In the genomic region with DNA sequence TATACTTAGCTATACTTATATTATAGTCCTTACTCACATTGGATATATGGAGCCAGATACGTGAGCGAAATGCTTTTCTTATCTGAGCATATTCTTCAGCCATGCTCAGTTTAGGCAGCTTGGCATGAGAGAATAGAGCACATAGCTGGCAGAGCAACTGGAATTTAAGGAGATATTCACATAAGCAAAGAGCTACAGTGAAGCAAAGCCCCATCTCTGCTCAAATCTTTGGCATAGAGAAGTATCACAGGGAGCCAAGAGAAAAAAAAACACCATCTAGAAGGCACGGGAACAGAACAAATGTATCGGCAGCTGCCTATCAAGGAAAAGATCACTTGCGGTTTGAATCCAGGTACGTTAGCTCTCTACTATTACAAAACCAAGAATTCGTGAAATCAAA, we compare ENCODE assay signal across 24 cellular contexts.
"Had no signal": no experiment of that assay in that cellular context is flagged by ENCODE, and none has a peak within 500 bp of the region (broad histone marks: within the 10 kb centered on the region; RNA-seq: fewer than 3 reads in every experiment).

No MANE protein-coding gene starts in this region.

- H3K4me3 Mint-ChIP-seq: mesothelial cell of epicardium; naive B cell; natural killer cell; nephron progenitor cell; neural progenitor cell; stimulated activated effector memory CD8-positive, alpha-beta T cell treated with anti-CD3 and anti-CD28 coated beads, Interleukin-12 subunit alpha, Interleukin-12 subunit beta, amount 100 ng/mL, for 72 hours; stimulated activated naive CD8-positive, alpha-beta T cell treated with anti-CD3 and anti-CD28 coated beads, Interleukin-15, Interleukin-2, amounts not matched to agents 100 ng/mL and 50 ng/mL, for 24 hours had no signal

- H3K79me2 ChIP-seq: parathyroid adenoma had no signal

- H3K9me3 ChIP-seq: left ventricle myocardium inferior, neutrophil, right atrium auricular region, right lobe of liver, spleen, suprapubic skin, thoracic aorta, tibial artery, upper lobe of right lung had no signal

- H3K36me3 Mint-ChIP-seq: mesothelial cell of epicardium; naive B cell; natural killer cell; neural progenitor cell; stimulated activated effector memory CD8-positive, alpha-beta T cell treated with anti-CD3 and anti-CD28 coated beads, Interleukin-12 subunit alpha, Interleukin-12 subunit beta, amount 100 ng/mL, for 72 hours had no signal

- H3K27ac ChIP-seq: left ventricle myocardium inferior, neural progenitor cell, neutrophil, parathyroid adenoma, right atrium auricular region, right lobe of liver, skin epidermis, spleen, suprapubic skin, thoracic aorta, tibial artery, upper lobe of right lung had no signal

- H3K4me3 ChIP-seq: left ventricle myocardium inferior, lung, neural progenitor cell, right atrium auricular region, right lobe of liver, skin epidermis, spleen, suprapubic skin, thoracic aorta, tibial artery, upper lobe of right lung had no signal

- DNase-seq: hippocampal formation; left ventricle myocardium inferior; naive B cell; natural killer cell; nephron progenitor cell; occipital lobe; right lobe of liver; spleen; stimulated activated CD4-positive, alpha-beta T cell treated with anti-CD3 and anti-CD28 coated beads, Interleukin-4, amount 100 ng/mL, for 24 hours; stimulated activated naive CD4-positive, alpha-beta T cell; tibial artery; trophoblast cell; upper lobe of right lung had no signal

- H3K27me3 ChIP-seq: neural progenitor cell, neutrophil, right atrium auricular region, right lobe of liver, spleen, suprapubic skin, tibial artery, upper lobe of right lung had no signal

- H3K36me3 ChIP-seq: left ventricle myocardium inferior, neural progenitor cell, neutrophil, right atrium auricular region, right lobe of liver, spleen, suprapubic skin, thoracic aorta, tibial artery, upper lobe of right lung had no signal

- H3K27me3 Mint-ChIP-seq: naive B cell; stimulated activated naive CD8-positive, alpha-beta T cell treated with anti-CD3 and anti-CD28 coated beads, Interleukin-15, Interleukin-2, amounts not matched to agents 100 ng/mL and 50 ng/mL, for 24 hours had no signal

- H3K27ac Mint-ChIP-seq: mesothelial cell of epicardium; naive B cell; natural killer cell; nephron progenitor cell; neural progenitor cell; stimulated activated effector memory CD8-positive, alpha-beta T cell treated with anti-CD3 and anti-CD28 coated beads, Interleukin-12 subunit alpha, Interleukin-12 subunit beta, amount 100 ng/mL, for 72 hours; stimulated activated naive CD8-positive, alpha-beta T cell treated with anti-CD3 and anti-CD28 coated beads, Interleukin-15, Interleukin-2, amounts not matched to agents 100 ng/mL and 50 ng/mL, for 24 hours had no signal

- H3K4me1 ChIP-seq: left ventricle myocardium inferior, parathyroid adenoma, right atrium auricular region, right lobe of liver, spleen, suprapubic skin, tibial artery, upper lobe of right lung had no signal

- H3K4me2 ChIP-seq: neural progenitor cell had no signal

- H3K9me3 Mint-ChIP-seq: mesothelial cell of epicardium, nephron progenitor cell, neural progenitor cell had no signal

- H2AFZ ChIP-seq: neural progenitor cell, parathyroid adenoma had no signal

- H3K4me1 Mint-ChIP-seq: naive B cell; natural killer cell; nephron progenitor cell; stimulated activated effector memory CD8-positive, alpha-beta T cell treated with anti-CD3 and anti-CD28 coated beads, Interleukin-12 subunit alpha, Interleukin-12 subunit beta, amount 100 ng/mL, for 72 hours had no signal

- H3K9ac ChIP-seq: neural progenitor cell, parathyroid adenoma had no signal

- ATAC-seq: natural killer cell; right lobe of liver; stimulated activated effector memory CD8-positive, alpha-beta T cell treated with anti-CD3 and anti-CD28 coated beads, Interleukin-12 subunit alpha, Interleukin-12 subunit beta, amount 100 ng/mL, for 72 hours; upper lobe of right lung had no signal
